ENCODE assay signal across 1 cellular context in the genomic region with DNA sequence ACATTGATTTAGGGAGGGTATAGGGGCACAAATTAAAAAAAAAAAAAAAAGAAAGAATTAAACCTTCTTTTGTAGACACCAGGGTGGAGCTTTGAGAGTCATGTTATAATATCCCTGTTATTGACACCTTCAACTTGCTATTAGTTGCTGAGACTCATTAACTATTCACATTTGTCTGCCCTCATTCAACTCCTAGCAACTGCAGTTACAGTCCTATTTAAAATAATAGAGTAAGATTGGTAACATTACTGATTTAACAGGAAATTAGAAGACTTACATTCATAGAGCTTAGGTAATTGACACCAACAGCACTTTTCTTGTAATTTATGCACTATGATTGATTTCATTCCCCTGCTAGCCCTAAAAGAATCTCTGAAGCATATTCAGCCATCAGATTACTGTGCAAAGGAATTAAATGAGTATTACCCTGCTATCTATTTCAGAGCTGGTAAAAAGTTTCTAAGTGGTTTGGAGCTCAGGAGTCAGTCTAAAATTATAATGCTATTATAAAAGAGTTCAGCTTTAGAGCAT.
A peak's percentile ranks its signal among the peaks of the same experiment; 100 is the strongest.
TF ChIP-seq lines count a peak whose summit lies in the region.

No MANE protein-coding gene starts in this region.

TF ChIP-seq in HepG2, 621 proteins besides CTCF, POLR2A, EP300 and RAD21 (continued from another document):
- TF ChIP-seq, protein P1, sequence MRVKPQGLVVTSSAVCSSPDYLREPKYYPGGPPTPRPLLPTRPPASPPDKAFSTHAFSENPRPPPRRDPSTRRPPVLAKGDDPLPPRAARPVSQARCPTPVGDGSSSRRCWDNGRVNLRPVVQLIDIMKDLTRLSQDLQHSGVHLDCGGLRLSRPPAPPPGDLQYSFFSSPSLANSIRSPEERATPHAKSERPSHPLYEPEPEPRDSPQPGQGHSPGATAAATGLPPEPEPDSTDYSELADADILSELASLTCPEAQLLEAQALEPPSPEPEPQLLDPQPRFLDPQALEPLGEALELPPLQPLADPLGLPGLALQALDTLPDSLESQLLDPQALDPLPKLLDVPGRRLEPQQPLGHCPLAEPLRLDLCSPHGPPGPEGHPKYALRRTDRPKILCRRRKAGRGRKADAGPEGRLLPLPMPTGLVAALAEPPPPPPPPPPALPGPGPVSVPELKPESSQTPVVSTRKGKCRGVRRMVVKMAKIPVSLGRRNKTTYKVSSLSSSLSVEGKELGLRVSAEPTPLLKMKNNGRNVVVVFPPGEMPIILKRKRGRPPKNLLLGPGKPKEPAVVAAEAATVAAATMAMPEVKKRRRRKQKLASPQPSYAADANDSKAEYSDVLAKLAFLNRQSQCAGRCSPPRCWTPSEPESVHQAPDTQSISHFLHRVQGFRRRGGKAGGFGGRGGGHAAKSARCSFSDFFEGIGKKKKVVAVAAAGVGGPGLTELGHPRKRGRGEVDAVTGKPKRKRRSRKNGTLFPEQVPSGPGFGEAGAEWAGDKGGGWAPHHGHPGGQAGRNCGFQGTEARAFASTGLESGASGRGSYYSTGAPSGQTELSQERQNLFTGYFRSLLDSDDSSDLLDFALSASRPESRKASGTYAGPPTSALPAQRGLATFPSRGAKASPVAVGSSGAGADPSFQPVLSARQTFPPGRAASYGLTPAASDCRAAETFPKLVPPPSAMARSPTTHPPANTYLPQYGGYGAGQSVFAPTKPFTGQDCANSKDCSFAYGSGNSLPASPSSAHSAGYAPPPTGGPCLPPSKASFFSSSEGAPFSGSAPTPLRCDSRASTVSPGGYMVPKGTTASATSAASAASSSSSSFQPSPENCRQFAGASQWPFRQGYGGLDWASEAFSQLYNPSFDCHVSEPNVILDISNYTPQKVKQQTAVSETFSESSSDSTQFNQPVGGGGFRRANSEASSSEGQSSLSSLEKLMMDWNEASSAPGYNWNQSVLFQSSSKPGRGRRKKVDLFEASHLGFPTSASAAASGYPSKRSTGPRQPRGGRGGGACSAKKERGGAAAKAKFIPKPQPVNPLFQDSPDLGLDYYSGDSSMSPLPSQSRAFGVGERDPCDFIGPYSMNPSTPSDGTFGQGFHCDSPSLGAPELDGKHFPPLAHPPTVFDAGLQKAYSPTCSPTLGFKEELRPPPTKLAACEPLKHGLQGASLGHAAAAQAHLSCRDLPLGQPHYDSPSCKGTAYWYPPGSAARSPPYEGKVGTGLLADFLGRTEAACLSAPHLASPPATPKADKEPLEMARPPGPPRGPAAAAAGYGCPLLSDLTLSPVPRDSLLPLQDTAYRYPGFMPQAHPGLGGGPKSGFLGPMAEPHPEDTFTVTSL (CRISPR knock-in tag; IDR thresholded peaks at IDR 0.05; ENCODE audit: borderline replicate concordance): 0 out of 2 replicates have a peak, but pooled peaks have one; percentile 11
